18 cellular contexts compared by ENCODE assay signal in the genomic region with DNA sequence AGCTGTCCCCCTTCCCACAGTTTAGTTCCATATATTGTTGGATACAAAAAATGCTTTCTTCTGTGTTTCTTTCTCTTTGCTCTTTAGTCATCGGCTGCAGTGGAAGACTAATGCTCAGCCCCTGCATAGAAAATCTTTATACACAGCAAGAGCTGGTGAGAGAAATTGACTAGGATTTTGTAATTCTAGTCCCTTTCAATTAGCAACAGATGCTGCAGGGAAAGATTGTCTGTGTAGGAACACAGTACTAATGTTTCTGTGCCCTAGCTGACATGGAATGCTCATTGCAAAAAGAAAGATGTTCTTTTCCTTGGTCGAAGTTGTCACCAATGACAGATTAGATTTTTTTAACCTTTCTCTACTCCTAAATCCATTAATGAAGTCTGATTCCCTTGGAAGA.
A peak's percentile ranks its signal among the peaks of the same experiment; 100 is the strongest.
DNase-seq lines count a peak whose midpoint lies in the region; TF ChIP-seq lines count a peak whose summit lies in the region.
"Had no signal": no experiment of that assay in that cellular context is flagged by ENCODE, and none has a peak within 500 bp of the region (broad histone marks: within the 10 kb centered on the region; RNA-seq: fewer than 3 reads in every experiment).

No MANE protein-coding gene starts in this region.

- no peaks in the 10 kb centered on the region for H4K20me1 ChIP-seq in GM23248 (ENCODE audit: insufficient read depth)

- in situ Hi-C loops in GM23248 (cut with MboI), result no loop called here

- no peak overlapping the region for H2AFZ ChIP-seq in GM23248

- H3K4me1 ChIP-seq in GM23248 (ENCODE audit: insufficient read depth) (no peaks in the 10 kb centered on the region), adipocyte (ENCODE audit: control insufficient read depth, insufficient read depth, low read length) (no peaks in the 10 kb centered on the region)
- H3K4me1 ChIP-seq: A549 had no signal

- H3K9me3 ChIP-seq in GM23248 (ENCODE audit: low read depth) (no peaks in the 10 kb centered on the region), adipocyte (ENCODE audit: control insufficient read depth, low read length) (no peaks in the 10 kb centered on the region)
- H3K9me3 ChIP-seq: A549, BE2C, HAP-1 had no signal

- H3K4me3 Mint-ChIP-seq in T-helper 2 cell treated with Interferon-gamma antibody and Interleukin-4, amounts not matched to agents 5 μg/mL and 100 μg/mL, for 36 hours, result no peak overlapping the region
- H3K4me3 Mint-ChIP-seq: CD4-positive, CD25-positive, alpha-beta regulatory T cell; CD8-positive, alpha-beta memory T cell had no signal

- no peaks in the 10 kb centered on the region for H3K9me2 ChIP-seq in GM23248 (ENCODE audit: insufficient read depth)

- H3K27me3 Mint-ChIP-seq in T-helper 2 cell treated with Interferon-gamma antibody and Interleukin-4, amounts not matched to agents 5 μg/mL and 100 μg/mL, for 36 hours (ENCODE audit: low read depth), result no peaks in the 10 kb centered on the region
- H3K27me3 Mint-ChIP-seq: CD4-positive, CD25-positive, alpha-beta regulatory T cell; CD8-positive, alpha-beta memory T cell had no signal

- TF ChIP-seq CTCF in AG10803 (conservative IDR thresholded peaks at IDR 0.05; ENCODE audit: low read length), result no peak

- WGBS in GM23248 (ENCODE audit: low coverage in 1 of 2, low lambda C conversion rate in 2 of 2, missing lambda C conversion rate in 2 of 2), 2 experiments, result 10 to 14% methylated on average over 2 of the region's 2 CpGs

- no peaks in the 10 kb centered on the region for H3K9me3 Mint-ChIP-seq in T-helper 2 cell treated with Interferon-gamma antibody and Interleukin-4, amounts not matched to agents 5 μg/mL and 100 μg/mL, for 36 hours
- H3K9me3 Mint-ChIP-seq: CD4-positive, CD25-positive, alpha-beta regulatory T cell; CD8-positive, alpha-beta memory T cell had no signal

- no peaks in the 10 kb centered on the region for H3K36me3 Mint-ChIP-seq in T-helper 2 cell treated with Interferon-gamma antibody and Interleukin-4, amounts not matched to agents 5 μg/mL and 100 μg/mL, for 36 hours (ENCODE audit: low read depth)

- H3K4me3 ChIP-seq in AG10803 (ENCODE audit: low read length) (no peak overlapping the region), GM23248 (no peak overlapping the region), adipocyte (ENCODE audit: low read length) (no peak overlapping the region)
- H3K4me3 ChIP-seq: A549, HAP-1 had no signal

- no peak overlapping the region for H3K27ac ChIP-seq in GM23248
- H3K27ac ChIP-seq: 22Rv1, A549 had no signal

- H3K36me3 ChIP-seq in GM23248 (ENCODE audit: low read depth), result 0 out of 2 replicates have a peak, but pooled peaks cover 3% of the 10 kb centered on the region
- H3K36me3 ChIP-seq in adipocyte (ENCODE audit: control insufficient read depth, insufficient read depth, low read length, severe bottlenecking), result peaks cover 7% of the 10 kb centered on the region
- H3K36me3 ChIP-seq: BE2C, HAP-1 had no signal

- no peak overlapping the region for H3K4me2 ChIP-seq in GM23248 (ENCODE audit: unreplicated experiment)
- H3K4me2 ChIP-seq: A549 had no signal

- no peak overlapping the region for H3K27ac Mint-ChIP-seq in T-helper 2 cell treated with Interferon-gamma antibody and Interleukin-4, amounts not matched to agents 5 μg/mL and 100 μg/mL, for 36 hours
- H3K27ac Mint-ChIP-seq: CD4-positive, CD25-positive, alpha-beta regulatory T cell; CD8-positive, alpha-beta memory T cell had no signal

- no peaks in the 10 kb centered on the region for H3K79me2 ChIP-seq in GM23248 (ENCODE audit: insufficient read depth)

- no peaks in the 10 kb centered on the region for H3F3A ChIP-seq in GM23248 (ENCODE audit: insufficient read depth)

- DNase-seq in AG10803 (ENCODE audit: low read depth) (peak; percentile 58), GM23248 (peak; percentile 1), adipocyte (ENCODE audit: low read depth) (peak; percentile 57), fibroblast of peridontal ligament (ENCODE audit: extremely low read depth) (peak; percentile 41), NCI-H2227 (lab: John Stamatoyannopoulos, UW; ENCODE audit: unreplicated experiment) (no peak), LoVo (ENCODE audit: low spot score) (no peak)
- no peak for DNase-seq in T-helper 2 cell treated with Interferon-gamma antibody and Interleukin-4, amounts not matched to agents 5 μg/mL and 100 μg/mL, for 36 hours (ENCODE audit: low spot score)
- DNase-seq: BE2C; C1 segment of cervical spinal cord; CD4-positive, CD25-positive, alpha-beta regulatory T cell; CD8-positive, alpha-beta memory T cell; COR-L47; DMS153; DMS79; GDM1 had no signal

- H3K27me3 ChIP-seq in GM23248 (replicated peaks; ENCODE audit: insufficient read depth) (no peaks in the 10 kb centered on the region), adipocyte (replicated peaks; ENCODE audit: control insufficient read depth, insufficient read depth, low read length) (no peaks in the 10 kb centered on the region)
- H3K27me3 ChIP-seq: BE2C had no signal

- H3K4me1 Mint-ChIP-seq in T-helper 2 cell treated with Interferon-gamma antibody and Interleukin-4, amounts not matched to agents 5 μg/mL and 100 μg/mL, for 36 hours (ENCODE audit: low read depth), result no peaks in the 10 kb centered on the region
- H3K4me1 Mint-ChIP-seq: CD4-positive, CD25-positive, alpha-beta regulatory T cell; CD8-positive, alpha-beta memory T cell had no signal

- H3K9ac ChIP-seq in GM23248, result no peak overlapping the region
- H3K9ac ChIP-seq in adipocyte (ENCODE audit: low read length), result no peak overlapping the region

Comparison
In these comparisons a context has a peak if more than half of its experiments do, and no peak if none do; other contexts are left out.
1. DNase-seq: peak in AG10803 (single experiment), GM23248 (single experiment), adipocyte (single experiment) and fibroblast of peridontal ligament (single experiment); none in NCI-H2227 (single experiment), LoVo (single experiment) and T-helper 2 cell treated with Interferon-gamma antibody and Interleukin-4, amounts not matched to agents 5 μg/mL and 100 μg/mL, for 36 hours (single experiment).